ENCODE assay signal across 8 cellular contexts in the genomic region with DNA sequence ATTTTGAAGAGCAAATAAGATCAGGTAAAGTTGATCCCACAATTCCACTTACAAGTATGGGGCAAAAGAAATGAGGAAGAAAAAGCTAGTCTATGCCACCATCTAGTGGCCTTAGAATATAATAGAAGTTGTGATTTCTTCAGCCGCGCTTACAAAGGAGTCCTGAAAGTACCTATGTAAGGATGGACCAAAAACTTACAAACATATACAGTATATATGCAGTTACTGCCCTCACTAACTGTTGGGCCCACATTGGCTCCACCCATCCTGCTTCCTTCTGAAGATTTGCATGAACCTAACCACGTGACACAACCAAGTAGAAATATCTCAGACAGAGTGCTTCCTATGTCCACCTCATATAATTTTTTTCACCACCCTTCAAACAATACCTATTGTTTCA. TPM values are rescaled to one million over a fixed set of nuclear protein-coding genes. Genes with fewer than 3 reads are reported as not detected.
DNase-seq lines count a peak whose midpoint lies in the region; ATAC-seq and TF ChIP-seq lines count a peak whose summit lies in the region.

No MANE protein-coding gene starts in this region.

- H3K9ac ChIP-seq in HCT116 (ENCODE audit: low read length) (no peak overlapping the region), OCI-LY3 (ENCODE audit: low read length) (no peak overlapping the region; the same call in 1 of the 2 replicates)

- no TSS peak for BruUV-seq in HCT116 (replicated peaks; lab: Mats Ljungman, UMichigan)

- H3K4me1 Mint-ChIP-seq in nephron, result no peaks in the 10 kb centered on the region

- H4K20me1 ChIP-seq in HCT116 (ENCODE audit: insufficient read depth) (no peaks in the 10 kb centered on the region), OCI-LY3 (ENCODE audit: insufficient read depth, low read length) (no peaks in the 10 kb centered on the region)

- no peaks in the 10 kb centered on the region for H3K9me2 ChIP-seq in HCT116 (ENCODE audit: insufficient read depth)

- H3K27me3 Mint-ChIP-seq in nephron (ENCODE audit: low read depth), result no peaks in the 10 kb centered on the region

- H3K79me2 ChIP-seq in HCT116 (ENCODE audit: insufficient read depth, low read length) (no peaks in the 10 kb centered on the region), OCI-LY3 (ENCODE audit: low read length) (no peaks in the 10 kb centered on the region)

- WGBS in heart left ventricle, 4 donors, result 13 to 21% (median 16%) methylated on average over 3 of the region's 3 CpGs

- no peaks in the 10 kb centered on the region for H3K4me1 ChIP-seq in heart left ventricle
- no peaks in the 10 kb centered on the region for H3K4me1 ChIP-seq in HCT116 (ENCODE audit: control insufficient read depth in 1 of 2, insufficient read depth in 2 of 2, low read length in 2 of 2)
- no peaks in the 10 kb centered on the region for H3K4me1 ChIP-seq in OCI-LY3 (ENCODE audit: low read length)

- no peak for ATAC-seq in heart left ventricle
- peak; percentile 87 for ATAC-seq in HCT116

- H2AFZ ChIP-seq in HCT116 (ENCODE audit: low read depth, low read length, poor library complexity, severe bottlenecking) (no peak overlapping the region), OCI-LY3 (ENCODE audit: low read depth, low read length) (no peak overlapping the region)

- H3K9me3 ChIP-seq in heart left ventricle (no peaks in the 10 kb centered on the region), HCT116 (ENCODE audit: control insufficient read depth in 1 of 2, insufficient read depth in 1 of 2, low read depth in 1 of 2, low read length in 2 of 2) (no peaks in the 10 kb centered on the region), OCI-LY3 (ENCODE audit: insufficient read depth, low read length) (no peaks in the 10 kb centered on the region)

- H3K4me2 ChIP-seq in HCT116 (ENCODE audit: low read length) (no peak overlapping the region), OCI-LY3 (ENCODE audit: low read length) (peak overlapping the region; percentile 33)

- no peak overlapping the region for H3K27ac Mint-ChIP-seq in nephron

- H3K9me3 Mint-ChIP-seq in nephron, result no peaks in the 10 kb centered on the region

- no peak overlapping the region for H3K4me3 Mint-ChIP-seq in nephron

- no peak overlapping the region for H3K4me3 ChIP-seq in heart left ventricle
- H3K4me3 ChIP-seq in HCT116 (replicated peaks in 1 of 2; ENCODE audit: low read depth in 1 of 2, low read length in 2 of 2), result no peak overlapping the region
- H3K4me3 ChIP-seq in LNCaP clone FGC (ENCODE audit: low read depth, low read length), result no peak overlapping the region
- H3K4me3 ChIP-seq in OCI-LY3 (ENCODE audit: low read length), result no peak overlapping the region

- CTCF ChIA-PET in HCT116 (lab: Charles Lee), result interaction anchor here (1.0 to 1.3 kb wide), 2 partner anchors 61 to 63 kb away, joined by 3 read pairs; no protein-coding TSS in a partner anchor

- RAD21 ChIA-PET in HCT116 (lab: Charles Lee; ENCODE audit: low non-redundant PET in 1 of 2, low total read pairs in 2 of 2, uncharacterized antibody in 2 of 2, unreplicated experiment in 2 of 2), result no interaction called here

- intact Hi-C loops in heart left ventricle (cut with DNase I) (no loop called here), cardiac septum (cut with DNase I) (no loop called here), HCT116 (cut with micrococcal nuclease) (loop anchor here (2.0 to 5.0 kb wide), 3 partner anchors 60 to 505 kb away; no protein-coding TSS in a partner anchor), posterior vena cava (cut with DNase I) (no loop called here)

- H3K36me3 ChIP-seq in heart left ventricle (no peaks in the 10 kb centered on the region), HCT116 (ENCODE audit: control insufficient read depth in 1 of 2, insufficient read depth in 2 of 2, low read length in 2 of 2) (no peaks in the 10 kb centered on the region), OCI-LY3 (replicated peaks; ENCODE audit: low read depth, low read length) (no peaks in the 10 kb centered on the region)

- peak in 9 of 12 donors; percentile 25 to 53 (median 34) for TF ChIP-seq CTCF in heart left ventricle (IDR thresholded peaks at IDR 0.05)
- peak; percentile 36 to 67 (median 47); a peak in 4 of 6 replicates for TF ChIP-seq CTCF in HCT116 (IDR thresholded peaks at IDR 0.05 in 2 of 3, conservative IDR thresholded peaks at IDR 0.05 in 1 of 3; ENCODE audit: borderline replicate concordance in 1 of 3, insufficient read depth in 1 of 3, low read depth in 2 of 3, low read length in 2 of 3)
- peak; percentile 62 for TF ChIP-seq CTCF in LNCaP clone FGC (IDR thresholded peaks at IDR 0.05; ENCODE audit: control insufficient read depth, extremely low read depth, insufficient read depth)
- peak; percentile 69 for TF ChIP-seq CTCF in OCI-LY3 (IDR thresholded peaks at IDR 0.05; ENCODE audit: low read depth, low read length)
- peak; percentile 51 to 65 (median 61) for TF ChIP-seq CTCF in nephron (IDR thresholded peaks at IDR 0.05; ENCODE audit: unreplicated experiment in 3 of 3)

- H3K27ac ChIP-seq in heart left ventricle, result no peak overlapping the region
- no peak overlapping the region for H3K27ac ChIP-seq in HCT116 (ENCODE audit: low read depth, low read length)
- H3K27ac ChIP-seq in OCI-LY3 (ENCODE audit: low read length), result no peak overlapping the region

- H3K27me3 ChIP-seq in heart left ventricle (no peaks in the 10 kb centered on the region), HCT116 (ENCODE audit: insufficient read depth, low read length) (no peaks in the 10 kb centered on the region), OCI-LY3 (ENCODE audit: low read depth, low read length) (no peaks in the 10 kb centered on the region)

- H3K36me3 Mint-ChIP-seq in nephron (ENCODE audit: low read depth), result no peaks in the 10 kb centered on the region

- DNase-seq in heart left ventricle (no peak), cardiac septum (ENCODE audit: low spot score) (no peak), HCT116 (ENCODE audit: low read depth, low spot score) (peak; percentile 53), LNCaP clone FGC (ENCODE audit: low read depth) (peak; percentile 47), dermis blood vessel endothelial cell (peak; percentile 59), posterior vena cava (ENCODE audit: low spot score) (no peak)

- TF ChIP-seq POLR2A in heart left ventricle (IDR thresholded peaks at IDR 0.05) (no peak), HCT116 (IDR thresholded peaks at IDR 0.05; ENCODE audit: borderline replicate concordance, extremely low read depth, insufficient read depth, insufficient read length) (no peak)

- TF ChIP-seq RAD21 in HCT116 (IDR thresholded peaks at IDR 0.05; ENCODE audit: low read depth), result peak; percentile 73

- POLR2A ChIA-PET in HCT116 (lab: Charles Lee), result no interaction called here

TF ChIP-seq in HCT116, 20 proteins besides CTCF, POLR2A, EP300 and RAD21 (continues in another document):
- TF ChIP-seq SP1 (IDR thresholded peaks at IDR 0.05; ENCODE audit: low read depth) (no peak), FOSL1 (IDR thresholded peaks at IDR 0.05; ENCODE audit: low read depth) (no peak), CEBPB (IDR thresholded peaks at IDR 0.05; ENCODE audit: low read depth) (no peak), JUND (IDR thresholded peaks at IDR 0.05) (no peak), TCF7L2 (IDR thresholded peaks at IDR 0.05; ENCODE audit: borderline replicate concordance, extremely low read depth, insufficient read depth, insufficient read length) (no peak), ZFX (IDR thresholded peaks at IDR 0.05) (no peak), ATF3 (IDR thresholded peaks at IDR 0.05) (no peak), POLR2AphosphoS5 (IDR thresholded peaks at IDR 0.05; ENCODE audit: low read depth, low read length) (no peak), ELF1 (IDR thresholded peaks at IDR 0.05; ENCODE audit: borderline replicate concordance, low read depth) (no peak), EGR1 (IDR thresholded peaks at IDR 0.05; ENCODE audit: low read depth) (no peak), MAX (IDR thresholded peaks at IDR 0.05) (no peak), EZH2 (IDR thresholded peaks at IDR 0.05) (no peak), SRF (IDR thresholded peaks at IDR 0.05; ENCODE audit: low read depth) (no peak), YY1 (IDR thresholded peaks at IDR 0.05; ENCODE audit: extremely low read depth, insufficient replicate concordance, low read depth, low read length) (no peak)
- TF ChIP-seq, protein P1, sequence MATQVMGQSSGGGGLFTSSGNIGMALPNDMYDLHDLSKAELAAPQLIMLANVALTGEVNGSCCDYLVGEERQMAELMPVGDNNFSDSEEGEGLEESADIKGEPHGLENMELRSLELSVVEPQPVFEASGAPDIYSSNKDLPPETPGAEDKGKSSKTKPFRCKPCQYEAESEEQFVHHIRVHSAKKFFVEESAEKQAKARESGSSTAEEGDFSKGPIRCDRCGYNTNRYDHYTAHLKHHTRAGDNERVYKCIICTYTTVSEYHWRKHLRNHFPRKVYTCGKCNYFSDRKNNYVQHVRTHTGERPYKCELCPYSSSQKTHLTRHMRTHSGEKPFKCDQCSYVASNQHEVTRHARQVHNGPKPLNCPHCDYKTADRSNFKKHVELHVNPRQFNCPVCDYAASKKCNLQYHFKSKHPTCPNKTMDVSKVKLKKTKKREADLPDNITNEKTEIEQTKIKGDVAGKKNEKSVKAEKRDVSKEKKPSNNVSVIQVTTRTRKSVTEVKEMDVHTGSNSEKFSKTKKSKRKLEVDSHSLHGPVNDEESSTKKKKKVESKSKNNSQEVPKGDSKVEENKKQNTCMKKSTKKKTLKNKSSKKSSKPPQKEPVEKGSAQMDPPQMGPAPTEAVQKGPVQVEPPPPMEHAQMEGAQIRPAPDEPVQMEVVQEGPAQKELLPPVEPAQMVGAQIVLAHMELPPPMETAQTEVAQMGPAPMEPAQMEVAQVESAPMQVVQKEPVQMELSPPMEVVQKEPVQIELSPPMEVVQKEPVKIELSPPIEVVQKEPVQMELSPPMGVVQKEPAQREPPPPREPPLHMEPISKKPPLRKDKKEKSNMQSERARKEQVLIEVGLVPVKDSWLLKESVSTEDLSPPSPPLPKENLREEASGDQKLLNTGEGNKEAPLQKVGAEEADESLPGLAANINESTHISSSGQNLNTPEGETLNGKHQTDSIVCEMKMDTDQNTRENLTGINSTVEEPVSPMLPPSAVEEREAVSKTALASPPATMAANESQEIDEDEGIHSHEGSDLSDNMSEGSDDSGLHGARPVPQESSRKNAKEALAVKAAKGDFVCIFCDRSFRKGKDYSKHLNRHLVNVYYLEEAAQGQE (IDR thresholded peaks at IDR 0.05; ENCODE audit: low read depth), result no peak

RNA-seq across cellular contexts. Expression of gene OR13D1, which starts 11.7 kb away (rescaled TPM):
- total RNA-seq in heart left ventricle (not detected), cardiac septum (not detected), HCT116 (2021; ENCODE audit: unreplicated experiment) (not detected), dermis blood vessel endothelial cell (not detected in 2 replicates), posterior vena cava (not detected)
- not detected for polyA plus RNA-seq in heart left ventricle
- not detected in 2 replicates for polyA plus RNA-seq in HCT116 (2012)

Comparison
In these comparisons a context has a peak if more than half of its experiments do, and no peak if none do; other contexts are left out.
1. DNase-seq: peak in HCT116 (single experiment), LNCaP clone FGC (single experiment) and dermis blood vessel endothelial cell (single experiment); none in heart left ventricle (0 of 5), cardiac septum (single experiment) and posterior vena cava (single experiment).
2. Peak in every context shown above with its lines, with median percentiles within 50 percentile points of each other: CTCF ChIP-seq.